ENCODE assay signal across 8 cellular contexts in genomic region chrX:17860811-17861495, GRCh38. TPM values are rescaled to one million over a fixed set of nuclear protein-coding genes. Genes with fewer than 3 reads are reported as not detected.
DNase-seq lines count a peak whose midpoint lies in the region; ATAC-seq and TF ChIP-seq lines count a peak whose summit lies in the region.

TSS of gene RAI2 (minus strand) at chrX:17861298. CDS start at chrX:17802010, 59,288 bp downstream.

- DNase-seq in NCI-H524 (lab: John Stamatoyannopoulos, UW) (peak; percentile 16 to 22), NCI-H524 treated with DMSO at 0.1 percent for 48 hours (lab: John Stamatoyannopoulos, UW) (no peak), fibroblast of villous mesenchyme (ENCODE audit: low read depth) (no peak), omental fat pad (ENCODE audit: low spot score) (no peak), foreskin melanocyte (no peak), RKO (ENCODE audit: low spot score) (no peak)
- peak; percentile 18 for DNase-seq in activated CD8-positive, alpha-beta T cell treated with anti-CD3 and anti-CD28 coated beads for 36 hours

- no peaks in the 10 kb centered on the region for H3K36me3 Mint-ChIP-seq in activated CD8-positive, alpha-beta T cell treated with anti-CD3 and anti-CD28 coated beads for 36 hours (ENCODE audit: low read depth)

- H3K27me3 Mint-ChIP-seq in activated CD8-positive, alpha-beta T cell treated with anti-CD3 and anti-CD28 coated beads for 36 hours, result peaks cover 31% of the 10 kb centered on the region

- POLR2A ChIA-PET in activated CD8-positive, alpha-beta T cell treated with anti-CD3 and anti-CD28 coated beads for 36 hours (lab: Charles Lee), result no interaction called here

- no peak for TF ChIP-seq CTCF in activated CD8-positive, alpha-beta T cell treated with anti-CD3 and anti-CD28 coated beads for 36 hours (IDR thresholded peaks at IDR 0.05)
- no peak for TF ChIP-seq CTCF in fibroblast of villous mesenchyme (IDR thresholded peaks at IDR 0.05; ENCODE audit: insufficient read depth, low read depth, low read length)
- no peak for TF ChIP-seq CTCF in omental fat pad (IDR thresholded peaks at IDR 0.05)

- CTCF ChIA-PET in activated CD8-positive, alpha-beta T cell treated with anti-CD3 and anti-CD28 coated beads for 36 hours (lab: Charles Lee), result no interaction called here

- intact Hi-C loops in activated CD8-positive, alpha-beta T cell treated with anti-CD3 and anti-CD28 coated beads for 36 hours (cut with micrococcal nuclease), result no loop called here

- H3K27ac Mint-ChIP-seq in activated CD8-positive, alpha-beta T cell treated with anti-CD3 and anti-CD28 coated beads for 36 hours, result no peak within 1 kb of the TSS

- H3K4me3 Mint-ChIP-seq in activated CD8-positive, alpha-beta T cell treated with anti-CD3 and anti-CD28 coated beads for 36 hours, result peak within 1 kb of the TSS; percentile 58

- no peaks in the 10 kb centered on the region for H3K9me3 Mint-ChIP-seq in activated CD8-positive, alpha-beta T cell treated with anti-CD3 and anti-CD28 coated beads for 36 hours

- H3K4me3 ChIP-seq in fibroblast of villous mesenchyme (ENCODE audit: low read depth, low read length), result peak within 1 kb of the TSS; percentile 27

- H3K4me1 Mint-ChIP-seq in activated CD8-positive, alpha-beta T cell treated with anti-CD3 and anti-CD28 coated beads for 36 hours (ENCODE audit: low read depth), result peaks cover 8% of the 10 kb centered on the region

- ATAC-seq in activated CD8-positive, alpha-beta T cell treated with anti-CD3 and anti-CD28 coated beads for 36 hours, result peak; percentile 34
- ATAC-seq in omental fat pad (ENCODE audit: low FRiP score) (peak; percentile 45), HG03520 (IDR thresholded peaks at IDR 0.05; ENCODE audit: unreplicated experiment) (no peak)

RNA-seq across cellular contexts. Expression of gene RAI2, which starts in this region (rescaled TPM):
- total RNA-seq in activated CD8-positive, alpha-beta T cell treated with anti-CD3 and anti-CD28 coated beads for 36 hours, result under 1 TPM; 0.20 to 0.41 TPM
- not detected in 2 replicates for total RNA-seq in fibroblast of villous mesenchyme
- total RNA-seq in omental fat pad, result 10 to 100 TPM; 15.5 to 25.9 (median 23.1) TPM

Comparison
In these comparisons a context has a peak if more than half of its experiments do, and no peak if none do; other contexts are left out.
1. RNA of gene RAI2 (total RNA-seq): 15.5 to 25.9 TPM in omental fat pad; 0.20 to 0.41 TPM in activated CD8-positive, alpha-beta T cell treated with anti-CD3 and anti-CD28 coated beads for 36 hours and not detected in fibroblast of villous mesenchyme; every median in the first group is over 10 times any median in the second.
2. DNase-seq: peak in NCI-H524 (2 of 2); none in NCI-H524 treated with DMSO at 0.1 percent for 48 hours (single experiment), fibroblast of villous mesenchyme (single experiment), omental fat pad (single experiment), foreskin melanocyte (single experiment) and RKO (single experiment).
3. Peak in DNase-seq and ATAC-seq in activated CD8-positive, alpha-beta T cell treated with anti-CD3 and anti-CD28 coated beads for 36 hours; RNA of the gene not detected or under 1 TPM.